In genomic region chr4:139082750-139083532, GRCh38 we compare ENCODE assay signal across 8 cellular contexts.
DNase-seq lines count a peak whose midpoint lies in the region; ATAC-seq and TF ChIP-seq lines count a peak whose summit lies in the region.

No MANE protein-coding gene starts in this region.

- H3K27me3 ChIP-seq in HAP-1 (ENCODE audit: low read depth) (no peaks in the 10 kb centered on the region), MG63 (no peaks in the 10 kb centered on the region)

- H3K27me3 Mint-ChIP-seq in natural killer cell treated with Interleukin-12 subunit alpha and Interleukin-12 subunit beta and Interleukin-15 and Interleukin-18, amount 100 ng/mL, for 72 hours: no peaks in the 10 kb centered on the region

- in situ Hi-C loops in G401 (cut with HindIII; ENCODE audit: low sequenced_read_pairs): no loop called here
- in situ Hi-C loops in HAP-1 (cut with MboI; ENCODE audit: low sequenced_read_pairs): no loop called here

- H3K9me3 ChIP-seq in HAP-1 (no peaks in the 10 kb centered on the region), MG63 (no peaks in the 10 kb centered on the region)

- H3K4me1 ChIP-seq in HAP-1: peaks cover 20% of the 10 kb centered on the region

- DNase-seq in G401 (ENCODE audit: low spot score): peak; percentile 99
- DNase-seq in HAP-1 (ENCODE audit: low spot score in 2 of 2): peak; percentile 97 to 98
- peak; percentile 94 for DNase-seq in MG63
- peak; percentile 87 to 89 for DNase-seq in SHP77 (lab: John Stamatoyannopoulos, UW)
- DNase-seq in activated gamma-delta T cell (lab: John Stamatoyannopoulos, UW): peak; percentile 83
- peak; percentile 96 for DNase-seq in fibroblast of the aortic adventitia (ENCODE audit: low read depth)
- DNase-seq in natural killer cell treated with Interleukin-12 subunit alpha and Interleukin-12 subunit beta and Interleukin-15 and Interleukin-18, amount 100 ng/mL, for 72 hours (ENCODE audit: low spot score): peak; percentile 97
- peak; percentile 88 for DNase-seq in stimulated activated naive CD4-positive, alpha-beta T cell treated with Interleukin-2 at 50 U/mL for 16 hours (lab: John Stamatoyannopoulos, UW)

- peak; percentile 94 to 95 for ATAC-seq in natural killer cell treated with Interleukin-12 subunit alpha and Interleukin-12 subunit beta and Interleukin-15 and Interleukin-18, amount 100 ng/mL, for 72 hours

- H3K4me3 ChIP-seq in HAP-1 (peak overlapping the region; percentile 81), MG63 (peak overlapping the region; percentile 89), fibroblast of the aortic adventitia (ENCODE audit: low read depth, low read length) (peak overlapping the region; percentile 95)

- TF ChIP-seq CTCF in fibroblast of the aortic adventitia (IDR thresholded peaks at IDR 0.05; ENCODE audit: insufficient read depth, low read length): no peak

- H3K27ac Mint-ChIP-seq in natural killer cell treated with Interleukin-12 subunit alpha and Interleukin-12 subunit beta and Interleukin-15 and Interleukin-18, amount 100 ng/mL, for 72 hours: peak overlapping the region; percentile 84 to 85

- H3K9me3 Mint-ChIP-seq in natural killer cell treated with Interleukin-12 subunit alpha and Interleukin-12 subunit beta and Interleukin-15 and Interleukin-18, amount 100 ng/mL, for 72 hours: no peaks in the 10 kb centered on the region

- peak overlapping the region; percentile 89 for H3K4me3 Mint-ChIP-seq in natural killer cell treated with Interleukin-12 subunit alpha and Interleukin-12 subunit beta and Interleukin-15 and Interleukin-18, amount 100 ng/mL, for 72 hours

- H3K36me3 ChIP-seq in HAP-1 (replicated peaks) (no peaks in the 10 kb centered on the region; the same call in 1 of the 2 replicates), MG63 (peaks cover 3% of the 10 kb centered on the region; the same call in 1 of the 2 replicates)

- peaks cover 19 to 34% of the 10 kb centered on the region in 2 donors for H3K4me1 Mint-ChIP-seq in natural killer cell treated with Interleukin-12 subunit alpha and Interleukin-12 subunit beta and Interleukin-15 and Interleukin-18, amount 100 ng/mL, for 72 hours (ENCODE audit: low read depth in 2 of 2)

- no peaks in the 10 kb centered on the region for H3K36me3 Mint-ChIP-seq in natural killer cell treated with Interleukin-12 subunit alpha and Interleukin-12 subunit beta and Interleukin-15 and Interleukin-18, amount 100 ng/mL, for 72 hours

Comparison
In these comparisons a context has a peak if more than half of its experiments do, and no peak if none do; other contexts are left out.
1. Peak in every context shown above with its lines: DNase-seq, ATAC-seq and H3K4me3 ChIP-seq.